ENCODE assay signal across 8 cellular contexts in the genomic region with DNA sequence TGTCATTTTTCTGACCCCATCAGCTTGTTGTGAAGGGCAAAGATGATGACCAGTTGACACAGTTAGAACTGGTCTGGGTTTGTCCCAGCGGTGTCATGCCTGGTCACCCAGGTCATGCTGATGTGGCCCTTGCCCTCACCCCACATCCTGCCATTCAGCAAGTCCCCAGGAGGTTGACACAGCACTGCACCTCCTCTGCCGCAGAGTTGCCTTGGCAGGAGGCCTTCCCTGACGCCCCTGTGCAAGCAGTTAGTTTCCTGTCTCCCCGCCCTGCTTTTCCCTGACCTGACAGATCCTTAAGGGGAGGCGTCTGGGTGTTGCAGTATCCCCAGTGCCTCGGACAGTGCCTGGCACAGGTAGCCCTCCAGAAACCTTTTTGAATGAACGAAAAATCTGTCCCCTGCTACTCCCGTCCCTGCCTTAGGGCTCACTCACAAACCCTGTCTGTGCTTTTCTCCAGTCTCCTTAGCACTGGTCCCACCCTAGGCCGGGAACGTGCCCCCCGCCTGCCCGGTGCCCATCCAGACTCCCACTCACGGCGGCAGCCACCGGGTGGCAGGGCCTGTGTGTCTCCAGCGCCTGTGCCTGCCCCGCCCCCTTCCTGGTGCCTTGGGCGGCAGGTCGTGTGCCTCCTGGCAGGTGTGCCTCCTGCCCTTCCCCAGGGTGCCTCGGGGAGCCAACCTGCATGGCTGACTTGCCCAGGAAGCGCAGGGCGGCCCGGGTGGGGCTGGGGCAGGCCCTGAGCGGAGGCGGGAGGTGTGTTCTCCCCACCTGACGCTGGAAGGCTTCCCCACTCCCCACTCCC. TPM values are rescaled to one million over a fixed set of nuclear protein-coding genes. Genes with fewer than 3 reads are reported as not detected.
DNase-seq lines count a peak whose midpoint lies in the region; ATAC-seq and TF ChIP-seq lines count a peak whose summit lies in the region.

No MANE protein-coding gene starts in this region.

- peaks cover 42% of the 10 kb centered on the region for H3K4me1 ChIP-seq in Panc1 (ENCODE audit: control insufficient read depth, insufficient read depth, low read length)
- peaks cover 15 to 40% (median 20%) of the 10 kb centered on the region in 3 donors for H3K4me1 ChIP-seq in esophagus squamous epithelium

- in situ Hi-C loops in Panc1 (cut with HindIII; ENCODE audit: low pct_unique_long_range_greater_than_20kb, low sequenced_read_pairs), result no loop called here

- DNase-seq in NK-92 treated with Interleukin-12 subunit alpha and Interleukin-12 subunit beta, amount 100 ng/mL, for 24 hours (lab: John Stamatoyannopoulos, UW), result peak; percentile 17
- DNase-seq in NK-92 (lab: John Stamatoyannopoulos, UW; ENCODE audit: unreplicated experiment) (no peak), Panc1 (ENCODE audit: low read depth, low spot score) (no peak), esophagus squamous epithelium (lab: John Stamatoyannopoulos, UW) (no peak)
- peak; percentile 40 for DNase-seq in stimulated activated naive CD8-positive, alpha-beta T cell treated with anti-CD3 and anti-CD28 coated beads, Interleukin-15, Interleukin-2, amounts not matched to agents 100 U/mL and 50 U/mL, for 24 hours

- intact Hi-C loops in Panc1 (cut with micrococcal nuclease; ENCODE audit: unreplicated experiment), result no loop called here
- intact Hi-C loops in esophagus squamous epithelium (cut with DNase I), result no loop called here

- no peaks in the 10 kb centered on the region for H3K36me3 ChIP-seq in Panc1 (ENCODE audit: control insufficient read depth, insufficient read depth, low read length)
- H3K36me3 ChIP-seq in esophagus squamous epithelium, result no peaks in the 10 kb centered on the region

- H3K27me3 ChIP-seq in Panc1 (ENCODE audit: control insufficient read depth, insufficient read depth, low read length) (no peaks in the 10 kb centered on the region), esophagus squamous epithelium (no peaks in the 10 kb centered on the region)

- no peaks in the 10 kb centered on the region for H3K9me3 ChIP-seq in Panc1 (ENCODE audit: control insufficient read depth, insufficient read depth, low read depth, low read length)
- H3K9me3 ChIP-seq in esophagus squamous epithelium, result no peaks in the 10 kb centered on the region

- H3K4me3 ChIP-seq in Panc1 (ENCODE audit: low read depth in 2 of 2, low read length in 2 of 2) (no peak overlapping the region), esophagus squamous epithelium (peak overlapping the region in 2 of 4 donors; percentile 5 to 32)

- POLR2A ChIA-PET in Panc1 (lab: Charles Lee), result no interaction called here

- TF ChIP-seq POLR2A in esophagus squamous epithelium (IDR thresholded peaks at IDR 0.05), result no peak

- BruUV-seq in Panc1 (replicated peaks; lab: Mats Ljungman, UMichigan), result no TSS peak

- H3K27ac ChIP-seq in Panc1 (ENCODE audit: low read length) (peak overlapping the region; percentile 71), esophagus squamous epithelium (peak overlapping the region; percentile 17 to 40 (median 32))

- WGBS in esophagus squamous epithelium, 2 donors, result 17 to 24% methylated on average over 6 to 16 of the region's 26 CpGs

- CTCF ChIA-PET in Panc1 (lab: Charles Lee), result no interaction called here

- ATAC-seq in Panc1 (peak; percentile 9; the same call in 1 of the 2 replicates), GM21723 (IDR thresholded peaks at IDR 0.05; ENCODE audit: unreplicated experiment) (no peak), HG03460 (IDR thresholded peaks at IDR 0.05; ENCODE audit: unreplicated experiment) (no peak), HG03280 (IDR thresholded peaks at IDR 0.05; ENCODE audit: unreplicated experiment) (no peak)
- peak; percentile 37 for ATAC-seq in stimulated activated naive CD8-positive, alpha-beta T cell treated with anti-CD3 and anti-CD28 coated beads, Interleukin-15, Interleukin-2, amounts not matched to agents 100 U/mL and 50 U/mL, for 24 hours

- no peak for TF ChIP-seq CTCF in Panc1 (IDR thresholded peaks at IDR 0.05)
- TF ChIP-seq CTCF in esophagus squamous epithelium (IDR thresholded peaks at IDR 0.05), result peak in 1 of 6 experiments; percentile 9

RNA-seq across cellular contexts. Expression of a gene that starts 13.0 kb away (rescaled TPM):
- total RNA-seq in Panc1 (2021; ENCODE audit: unreplicated experiment), result 33.8 TPM
- polyA plus RNA-seq in Panc1 (2012; ENCODE audit: insufficient read length), result 27.6 TPM
- total RNA-seq in esophagus squamous epithelium, result 10 to 100 TPM in 1 of 4 donors, 1 to 10 TPM in 3; 4.3 to 12.4 (median 6.0) TPM

Comparison
In these comparisons a context has a peak if more than half of its experiments do, and no peak if none do; other contexts are left out.
1. DNase-seq: peak in NK-92 treated with Interleukin-12 subunit alpha and Interleukin-12 subunit beta, amount 100 ng/mL, for 24 hours (single experiment) and stimulated activated naive CD8-positive, alpha-beta T cell treated with anti-CD3 and anti-CD28 coated beads, Interleukin-15, Interleukin-2, amounts not matched to agents 100 U/mL and 50 U/mL, for 24 hours (single experiment); none in NK-92 (single experiment), Panc1 (single experiment) and esophagus squamous epithelium (single experiment).
2. ATAC-seq: peak in Panc1 (single experiment) and stimulated activated naive CD8-positive, alpha-beta T cell treated with anti-CD3 and anti-CD28 coated beads, Interleukin-15, Interleukin-2, amounts not matched to agents 100 U/mL and 50 U/mL, for 24 hours (single experiment); none in GM21723 (single experiment), HG03460 (single experiment) and HG03280 (single experiment).